Comparison of ENCODE assay signal across 24 cellular contexts in genomic region chr19:34943861-34944573, GRCh38.
"Had no signal": no experiment of that assay in that cellular context is flagged by ENCODE, and none has a peak within 500 bp of the region (broad histone marks: within the 10 kb centered on the region; RNA-seq: fewer than 3 reads in every experiment).

No MANE protein-coding gene starts in this region.

- H3K4me3 ChIP-seq: coronary artery, esophagus squamous epithelium, gastroesophageal sphincter, mucosa of descending colon, sigmoid colon, skin epidermis, thoracic aorta, transverse colon had no signal

- H3K4me1 Mint-ChIP-seq: immature natural killer cell; natural killer cell; neural crest cell; stimulated activated naive B cell treated with anti-CD40 and anti-IgM and Interleukin-4, amounts not matched to agents 10 μg/mL and 1 μg/mL and 100 μg/mL, for 72 hours; stimulated activated naive CD8-positive, alpha-beta T cell treated with anti-CD3 and anti-CD28 coated beads, Interleukin-15, amount 100 ng/mL, for 72 hours had no signal

- DNase-seq: effector CD8-positive, alpha-beta T cell; esophagus squamous epithelium; foreskin fibroblast; glutamatergic neuron; immature natural killer cell; kidney; left cardiac atrium; left ventricle myocardium superior; mucosa of descending colon; natural killer cell; posterior cingulate gyrus; sigmoid colon; stimulated activated CD4-positive, alpha-beta T cell treated with anti-CD3 and anti-CD28 coated beads, Interleukin-2, amount 100 ng/mL, for 24 hours; stimulated activated CD4-positive, alpha-beta T cell treated with anti-CD3 and anti-CD28 coated beads, Interleukin-4, amount 100 ng/mL, for 4 hours; stimulated activated naive B cell treated with anti-CD40 and anti-IgM and Interleukin-4, amounts not matched to agents 10 μg/mL and 1 μg/mL and 100 μg/mL, for 72 hours; stimulated activated naive CD8-positive, alpha-beta T cell treated with anti-CD3 and anti-CD28 coated beads, Interleukin-15, amount 100 ng/mL, for 72 hours; substantia nigra; transverse colon had no signal

- ATAC-seq: gastroesophageal sphincter; left cardiac atrium; left ventricle myocardium superior; mucosa of descending colon; natural killer cell; stimulated activated naive B cell treated with anti-CD40 and anti-IgM and Interleukin-4, amounts not matched to agents 10 μg/mL and 1 μg/mL and 100 μg/mL, for 72 hours; stimulated activated naive CD8-positive, alpha-beta T cell treated with anti-CD3 and anti-CD28 coated beads, Interleukin-15, amount 100 ng/mL, for 72 hours had no signal

- H3K27me3 ChIP-seq: esophagus squamous epithelium, gastroesophageal sphincter, sigmoid colon, transverse colon had no signal

- H3K27me3 Mint-ChIP-seq: stimulated activated naive B cell treated with anti-CD40 and anti-IgM and Interleukin-4, amounts not matched to agents 10 μg/mL and 1 μg/mL and 100 μg/mL, for 72 hours; stimulated activated naive CD8-positive, alpha-beta T cell treated with anti-CD3 and anti-CD28 coated beads, Interleukin-15, amount 100 ng/mL, for 72 hours had no signal

- FAIRE-seq: endometrium, kidney had no signal

- H3K27ac ChIP-seq: coronary artery, esophagus squamous epithelium, gastroesophageal sphincter, sigmoid colon, skin epidermis, thoracic aorta, transverse colon had no signal

- H3K4me1 ChIP-seq: esophagus squamous epithelium, gastroesophageal sphincter, sigmoid colon, transverse colon had no signal

- H3K27ac Mint-ChIP-seq: immature natural killer cell; natural killer cell; stimulated activated naive B cell treated with anti-CD40 and anti-IgM and Interleukin-4, amounts not matched to agents 10 μg/mL and 1 μg/mL and 100 μg/mL, for 72 hours; stimulated activated naive CD8-positive, alpha-beta T cell treated with anti-CD3 and anti-CD28 coated beads, Interleukin-15, amount 100 ng/mL, for 72 hours had no signal

- H3K4me3 Mint-ChIP-seq: immature natural killer cell; natural killer cell; neural crest cell; stimulated activated naive B cell treated with anti-CD40 and anti-IgM and Interleukin-4, amounts not matched to agents 10 μg/mL and 1 μg/mL and 100 μg/mL, for 72 hours; stimulated activated naive CD8-positive, alpha-beta T cell treated with anti-CD3 and anti-CD28 coated beads, Interleukin-15, amount 100 ng/mL, for 72 hours had no signal
